ENCODE assay signal across 8 cellular contexts in genomic region chr16:3501783-3502400, GRCh38. TPM values are rescaled to one million over a fixed set of nuclear protein-coding genes. Genes with fewer than 3 reads are reported as not detected.
DNase-seq lines count a peak whose midpoint lies in the region; ATAC-seq, FAIRE-seq and TF ChIP-seq lines count a peak whose summit lies in the region.

No MANE protein-coding gene starts in this region.

- TF ChIP-seq RAD21 in A549 (conservative IDR thresholded peaks at IDR 0.05 in 1 of 2, IDR thresholded peaks at IDR 0.05 in 1 of 2) (no peak), GM12878 (IDR thresholded peaks at IDR 0.05; ENCODE audit: insufficient read depth, low read depth, low read length) (no peak)

- no peak overlapping the region for H3K4ac ChIP-seq in H9 (ENCODE audit: low read depth, low read length)

- TF ChIP-seq CTCF in A549 (IDR thresholded peaks at IDR 0.05) (no peak), H9 (conservative IDR thresholded peaks at IDR 0.05) (no peak), GM12878 (IDR thresholded peaks at IDR 0.05 in 2 of 3, conservative IDR thresholded peaks at IDR 0.05 in 1 of 3; ENCODE audit: control insufficient read depth in 2 of 3, extremely low read depth in 1 of 3, insufficient read depth in 1 of 3, low read depth in 3 of 3, low read length in 3 of 3) (no peak)

- POLR2A ChIA-PET in A549 (lab: Yijun Ruan, JAX) = no interaction called here
- POLR2A ChIA-PET in GM12878 (lab: Charles Lee) = no interaction called here

- no peaks in the 10 kb centered on the region for H3K79me2 ChIP-seq in H9 (ENCODE audit: insufficient read depth, low read length)
- H3K79me2 ChIP-seq in GM12878 (ENCODE audit: control insufficient read depth, insufficient read depth, low read length) = no peaks in the 10 kb centered on the region; the same call in 1 of the 2 replicates

- H3K27me3 Mint-ChIP-seq in H9 (ENCODE audit: low read depth) = peaks cover 10% of the 10 kb centered on the region; the same call in 1 of the 2 replicates

- H4K91ac ChIP-seq in H9 (ENCODE audit: insufficient read length, low read depth, low read length) = no peak overlapping the region

- peaks cover 0 to 15% (median 4%) of the 10 kb centered on the region in 3 experiments; a peak in 3 of 7 replicates for H3K36me3 Mint-ChIP-seq in H9 (ENCODE audit: insufficient read depth in 1 of 3, low read depth in 3 of 3)

- H2BK12ac ChIP-seq in H9 (ENCODE audit: insufficient read length, low read depth, low read length) = no peak overlapping the region

- no peak overlapping the region for H3T11ph ChIP-seq in H9 (ENCODE audit: low read length)

- H3K9ac ChIP-seq in H9 (ENCODE audit: extremely low read depth, insufficient read length, low read length) (peak overlapping the region; percentile 59), GM12878 (ENCODE audit: control insufficient read depth, insufficient read depth, low read length) (peak overlapping the region; percentile 66; the same call in 1 of the 2 replicates)

- H2AK5ac ChIP-seq in H9 (ENCODE audit: insufficient read length, low read length) = no peak overlapping the region

- H3K14ac ChIP-seq in H9 (ENCODE audit: insufficient read depth, low read length) = no peak overlapping the region; the same call in 1 of the 2 replicates

- no peak overlapping the region for H3K56ac ChIP-seq in H9 (ENCODE audit: insufficient read length, low read depth, low read length)

- H3K79me1 ChIP-seq in H9 (ENCODE audit: insufficient read depth, low read depth, low read length, poor library complexity, severe bottlenecking) = no peaks in the 10 kb centered on the region

- H2BK15ac ChIP-seq in H9 (ENCODE audit: low read depth, low read length) = no peak overlapping the region

- DNase-seq in A549 (ENCODE audit: low read depth in 1 of 2, low spot score in 1 of 2) (no peak), H9 (no peak), GM12878 (ENCODE audit: low read depth, low spot score) (no peak), mesenteric fat pad (ENCODE audit: low spot score) (peak; percentile 64), GOT3 (lab: John Stamatoyannopoulos, UW) (no peak), erythroblast (lab: John Stamatoyannopoulos, UW) (no peak), GM19240 (ENCODE audit: insufficient read length, low spot score) (no peak)

- TF ChIP-seq POLR2A in A549 (IDR thresholded peaks at IDR 0.05; ENCODE audit: low read length) (no peak), GM12878 (IDR thresholded peaks at IDR 0.05; ENCODE audit: low read depth, low read length) (no peak), erythroblast (IDR thresholded peaks at IDR 0.05; ENCODE audit: low read length) (no peak)

- H2BK20ac ChIP-seq in H9 (ENCODE audit: low read depth, low read length, poor library complexity, severe bottlenecking) = no peak overlapping the region

- H4K5ac ChIP-seq in H9 (ENCODE audit: insufficient read length, low read depth, low read length) = no peak overlapping the region

- H3K4me1 ChIP-seq in A549 = peaks cover 7% of the 10 kb centered on the region; the same call in 1 of the 3 replicates
- no peaks in the 10 kb centered on the region; the same call in 1 of the 2 replicates for H3K4me1 ChIP-seq in H9 (ENCODE audit: insufficient read depth, low read length)
- peaks cover 12% of the 10 kb centered on the region for H3K4me1 ChIP-seq in GM12878 (ENCODE audit: control insufficient read depth, insufficient read depth, low read length)

- H3K4me1 Mint-ChIP-seq in H9 = peaks cover 12 to 16% of the 10 kb centered on the region in 2 experiments

- H3K18ac ChIP-seq in H9 (ENCODE audit: insufficient read length, low read depth, low read length) = peak overlapping the region; percentile 2

- H4K8ac ChIP-seq in H9 (replicated peaks; ENCODE audit: insufficient read length, low read depth, low read length) = no peak overlapping the region

- peaks cover 4% of the 10 kb centered on the region for H3K23me2 ChIP-seq in H9 (ENCODE audit: insufficient read length, low read depth, low read length, poor library complexity, severe bottlenecking)

- intact Hi-C loops in GM12878 (cut with micrococcal nuclease; ENCODE audit: unreplicated experiment) = loop anchor here (5.0 to 10.0 kb wide), 3 partner anchors 40 to 240 kb away; partner anchors contain the start of genes ZNF174 and ZSCAN32

- no peak overlapping the region for H3K23ac ChIP-seq in H9 (ENCODE audit: insufficient read length, low read depth, low read length)

- H4K20me1 ChIP-seq in H9 (ENCODE audit: control insufficient read depth, insufficient read depth, insufficient read length) = no peaks in the 10 kb centered on the region
- H4K20me1 ChIP-seq in GM12878 (ENCODE audit: control insufficient read depth, insufficient read depth) = no peaks in the 10 kb centered on the region

- 82% methylated on average over 22 of the region's 22 CpGs for WGBS in A549 (ENCODE audit: missing lambda C conversion rate)
- no CpG with 5 or more reads among the region's 22 CpGs for WGBS in H9 (ENCODE audit: extremely low coverage, insufficient read length, low lambda C conversion rate)
- WGBS in GM12878 (ENCODE audit: insufficient coverage, insufficient replicate concordance, low lambda C conversion rate, missing lambda C conversion rate) = 84% methylated on average over 18 of the region's 22 CpGs

- BruUV-seq in GM12878 (replicated peaks; lab: Mats Ljungman, UMichigan) = no TSS peak

- in situ Hi-C loops in GM12878 (cut with MboI) = no loop called here

- FAIRE-seq in A549 (lab: Jason Lieb, UNC) = no peak
- FAIRE-seq in GM12878 (lab: Jason Lieb, UNC) = no peak

- H3K27ac ChIP-seq in A549 = peak overlapping the region; percentile 78 to 88; a peak in 5 of 6 replicates
- no peak overlapping the region for H3K27ac ChIP-seq in H9 (ENCODE audit: insufficient read length, low read depth, low read length)
- H3K27ac ChIP-seq in GM12878 (ENCODE audit: control insufficient read depth, insufficient read depth) = no peak overlapping the region

- H2BK120ac ChIP-seq in H9 (ENCODE audit: low read depth, low read length, poor library complexity, severe bottlenecking) = no peak overlapping the region

- H3K27me3 ChIP-seq in H9 (ENCODE audit: insufficient read depth, low read length) (no peaks in the 10 kb centered on the region), GM12878 (replicated peaks in 1 of 2; ENCODE audit: control insufficient read depth in 2 of 2, insufficient read depth in 2 of 2, low read length in 1 of 2) (no peaks in the 10 kb centered on the region)

- no peaks in the 10 kb centered on the region for H3K36me3 ChIP-seq in GM12878 (ENCODE audit: control insufficient read depth in 2 of 2, insufficient read depth in 2 of 2, low read length in 1 of 2)

- peak overlapping the region; percentile 46 to 95 (median 87); a peak in 6 of 7 replicates for H3K27ac Mint-ChIP-seq in H9

- CTCF ChIA-PET in A549 (lab: Yijun Ruan, JAX) = interaction anchor here (0.9 to 1.6 kb wide), 5 partner anchors 8 to 45 kb away, joined by 3 to 7 read pairs (median 3); no protein-coding TSS in a partner anchor
- CTCF ChIA-PET in GM12878 (lab: Yijun Ruan, JAX) = interaction anchor here (1.6 kb wide), 1 partner anchor 8 kb away, joined by 4 read pairs; no protein-coding TSS in a partner anchor

- peak overlapping the region; percentile 89 to 92 for H3K4me3 Mint-ChIP-seq in H9

- H2AFZ ChIP-seq in H9 (ENCODE audit: low read length) = no peak overlapping the region
- no peak overlapping the region for H2AFZ ChIP-seq in GM12878 (ENCODE audit: control insufficient read depth, low read depth, low read length)

- SMC1A ChIA-PET in GM12878 (lab: Charles Lee; ENCODE audit: uncharacterized antibody, unreplicated experiment) = interaction anchor here (0.9 kb wide), 1 partner anchor 9 kb away, joined by 5 read pairs; no protein-coding TSS in a partner anchor

- ATAC-seq in A549 (no peak), GM12878 (no peak), HG02571 (IDR thresholded peaks at IDR 0.05; ENCODE audit: unreplicated experiment) (no peak)

- H3K4me3 ChIP-seq in A549 (peak overlapping the region; percentile 79), GM12878 (peak overlapping the region; percentile 85)

- no peaks in the 10 kb centered on the region for H3K9me3 Mint-ChIP-seq in H9

- no peak overlapping the region for H2BK5ac ChIP-seq in H9 (ENCODE audit: insufficient read length, low read length)

- TF ChIP-seq EP300 in A549 (IDR thresholded peaks at IDR 0.05) (no peak), GM12878 (IDR thresholded peaks at IDR 0.05; ENCODE audit: borderline replicate concordance in 1 of 2, control insufficient read depth in 1 of 2, low read depth in 2 of 2, low read length in 2 of 2) (no peak)

- H3K4me2 ChIP-seq in A549 (peak overlapping the region; percentile 82), H9 (ENCODE audit: insufficient read depth, insufficient read length, low read length) (peak overlapping the region; percentile 36), GM12878 (ENCODE audit: control insufficient read depth, insufficient read depth) (peak overlapping the region; percentile 78)

- RAD21 ChIA-PET in GM12878 (lab: Charles Lee; ENCODE audit: unreplicated experiment) = no interaction called here

- H3K9me3 ChIP-seq in A549 = no peaks in the 10 kb centered on the region
- no peaks in the 10 kb centered on the region for H3K9me3 ChIP-seq in H9 (ENCODE audit: control insufficient read depth, low read depth, low read length)
- H3K9me3 ChIP-seq in GM12878 (replicated peaks; ENCODE audit: control insufficient read depth, insufficient read depth, low read length) = no peaks in the 10 kb centered on the region; the same call in 2 of the 3 replicates

RNA-seq across cellular contexts. Expression of gene CLUAP1, which starts 1.1 kb away (rescaled TPM):
- polyA plus RNA-seq in A549 (2011; rRNA removed) (23.6 and 35.0 TPM in 2 replicates), A549 (2017; fragmentation: RNase III; extraction: RNeasy Plus Mini Kit Qiagen cat#74134 plus additional on column Dnase treatment) (19.1 to 20.8 TPM (median 20.6 TPM) in 3 replicates), GM12878 (2011; rRNA removed) (15.0 and 19.5 TPM in 2 replicates), GM12878 (2014; fragmentation: Illumina TruSeq; extraction: Trizol) (8.2 and 14.5 TPM in 2 replicates), GM12878 (2014; fragmentation: Nextera tagmentation; extraction: Ambion mirVana) (10 to 100 TPM; 14.9 to 16.2 TPM), GM12878 (2014; rRNA removed) (5.0 and 7.9 TPM in 2 replicates), GM12878 (2016; fragmentation: Nextera tagmentation; extraction: Ambion mirVana) (10 to 100 TPM; 14.6 to 15.1 TPM)
- 5.8 and 9.1 TPM in 2 replicates for polyA plus RNA-seq in A549 (2012; cell fraction: cytosol; rRNA removed)
- polyA plus RNA-seq in A549 (2012; cell fraction: nucleus; rRNA removed) = 3.3 and 6.2 TPM in 2 replicates
- polyA minus RNA-seq in A549 (2011; rRNA and poly(A)+ RNA removed) = 13.2 and 14.5 TPM in 2 replicates
- total RNA-seq in H9 (2021) (10.6 and 13.4 TPM in 2 replicates), GM12878 (2014; rRNA removed) (3.8 and 6.0 TPM in 2 replicates), GM12878 (2014; rRNA removed; fragmentation: Illumina TruSeq; extraction: Trizol) (8.5 and 11.2 TPM in 2 replicates), GM12878 (2021) (6.9 and 7.1 TPM in 2 replicates), mesenteric fat pad (20.0 TPM)
- total RNA-seq in GM12878 (2013; cell fraction: nucleolus; rRNA removed) = 23.3 and 26.2 TPM in 2 replicates
- 5.1 TPM for polyA plus RNA-seq in GM12878 (2011; ENCODE audit: low read depth)
- polyA plus RNA-seq in GM12878 (2011; cell fraction: cytosol; rRNA removed) = 3.5 and 4.4 TPM in 2 replicates
- 5.5 and 5.9 TPM in 2 replicates for polyA plus RNA-seq in GM12878 (2011; cell fraction: nucleus; rRNA removed)
- polyA plus RNA-seq in GM12878 (2012) = 6.0 and 7.1 TPM in 2 replicates
- polyA minus RNA-seq in GM12878 (2011; rRNA and poly(A)+ RNA removed) = 4.0 and 8.4 TPM in 2 replicates
- 3.9 and 7.2 TPM in 2 replicates for polyA minus RNA-seq in GM12878 (2011; cell fraction: cytosol; rRNA and poly(A)+ RNA removed)
- polyA minus RNA-seq in GM12878 (2011; cell fraction: nucleus; rRNA and poly(A)+ RNA removed) = 2.9 and 5.7 TPM in 2 replicates

RNA-seq across cellular contexts. Expression of gene C16orf90, which starts 6.6 kb away (rescaled TPM):
- polyA plus RNA-seq in A549 (2011; rRNA removed) (not detected in 2 replicates), A549 (2017; fragmentation: RNase III; extraction: RNeasy Plus Mini Kit Qiagen cat#74134 plus additional on column Dnase treatment) (not detected in 3 replicates), GM12878 (2011; rRNA removed) (not detected in 2 replicates), GM12878 (2014; fragmentation: Illumina TruSeq; extraction: Trizol) (not detected in 2 replicates), GM12878 (2014; fragmentation: Nextera tagmentation; extraction: Ambion mirVana) (not detected), GM12878 (2014; rRNA removed) (not detected in 2 replicates), GM12878 (2016; fragmentation: Nextera tagmentation; extraction: Ambion mirVana) (not detected)
- not detected in 2 replicates for polyA plus RNA-seq in A549 (2012; cell fraction: cytosol; rRNA removed)
- polyA plus RNA-seq in A549 (2012; cell fraction: nucleus; rRNA removed) = not detected in 2 replicates
- not detected in 2 replicates for polyA minus RNA-seq in A549 (2011; rRNA and poly(A)+ RNA removed)
- total RNA-seq in H9 (2021) (not detected in 2 replicates), GM12878 (2014; rRNA removed) (not detected in 2 replicates), GM12878 (2014; rRNA removed; fragmentation: Illumina TruSeq; extraction: Trizol) (not detected in 2 replicates), GM12878 (2021) (not detected in 2 replicates), mesenteric fat pad (not detected)
- total RNA-seq in GM12878 (2013; cell fraction: nucleolus; rRNA removed) = not detected in 2 replicates
- polyA plus RNA-seq in GM12878 (2011; ENCODE audit: low read depth) = not detected
- polyA plus RNA-seq in GM12878 (2011; cell fraction: cytosol; rRNA removed) = not detected in 2 replicates
- polyA plus RNA-seq in GM12878 (2011; cell fraction: nucleus; rRNA removed) = not detected in 2 replicates
- polyA plus RNA-seq in GM12878 (2012) = not detected in 2 replicates
- not detected in 2 replicates for polyA minus RNA-seq in GM12878 (2011; rRNA and poly(A)+ RNA removed)
- not detected in 2 replicates for polyA minus RNA-seq in GM12878 (2011; cell fraction: cytosol; rRNA and poly(A)+ RNA removed)
- not detected in 2 replicates for polyA minus RNA-seq in GM12878 (2011; cell fraction: nucleus; rRNA and poly(A)+ RNA removed)

RNA-seq across cellular contexts. Expression of gene NAA60, which starts 58.4 kb away (rescaled TPM):
- polyA plus RNA-seq in A549 (2011; rRNA removed) = 34.8 and 41.6 TPM in 2 replicates
- polyA plus RNA-seq in A549 (2012; cell fraction: cytosol; rRNA removed) = 24.3 and 40.9 TPM in 2 replicates
- polyA plus RNA-seq in A549 (2012; cell fraction: nucleus; rRNA removed) = 66.5 and 76.7 TPM in 2 replicates
- polyA plus RNA-seq in A549 (2017; fragmentation: RNase III; extraction: RNeasy Plus Mini Kit Qiagen cat#74134 plus additional on column Dnase treatment) = 42.5 to 45.3 TPM (median 43.9 TPM) in 3 replicates
- 21.4 and 25.6 TPM in 2 replicates for polyA minus RNA-seq in A549 (2011; rRNA and poly(A)+ RNA removed)
- total RNA-seq in H9 (2021) = 49.3 and 50.4 TPM in 2 replicates
- total RNA-seq in GM12878 (2013; cell fraction: nucleolus; rRNA removed) = 45.2 and 45.7 TPM in 2 replicates
- 17.6 and 19.3 TPM in 2 replicates for total RNA-seq in GM12878 (2014; rRNA removed)
- total RNA-seq in GM12878 (2014; rRNA removed; fragmentation: Illumina TruSeq; extraction: Trizol) = 10.9 and 15.6 TPM in 2 replicates
- total RNA-seq in GM12878 (2021) = 38.6 and 39.7 TPM in 2 replicates
- 14.5 TPM for polyA plus RNA-seq in GM12878 (2011; ENCODE audit: low read depth)
- polyA plus RNA-seq in GM12878 (2011; rRNA removed) = 24.3 and 30.8 TPM in 2 replicates
- polyA plus RNA-seq in GM12878 (2011; cell fraction: cytosol; rRNA removed) = 18.7 and 24.9 TPM in 2 replicates
- 29.8 and 39.6 TPM in 2 replicates for polyA plus RNA-seq in GM12878 (2011; cell fraction: nucleus; rRNA removed)
- 24.4 and 31.3 TPM in 2 replicates for polyA plus RNA-seq in GM12878 (2012)
- polyA plus RNA-seq in GM12878 (2014; fragmentation: Illumina TruSeq; extraction: Trizol) = 42.5 and 54.7 TPM in 2 replicates
- 1 to 10 TPM; 6.2 to 9.1 TPM for polyA plus RNA-seq in GM12878 (2014; fragmentation: Nextera tagmentation; extraction: Ambion mirVana)
- polyA plus RNA-seq in GM12878 (2014; rRNA removed) = 32.2 and 39.1 TPM in 2 replicates
- 10 to 100 TPM; 38.4 to 43.1 TPM for polyA plus RNA-seq in GM12878 (2016; fragmentation: Nextera tagmentation; extraction: Ambion mirVana)
- 18.9 and 22.5 TPM in 2 replicates for polyA minus RNA-seq in GM12878 (2011; rRNA and poly(A)+ RNA removed)
- polyA minus RNA-seq in GM12878 (2011; cell fraction: cytosol; rRNA and poly(A)+ RNA removed) = 9.1 and 9.8 TPM in 2 replicates
- polyA minus RNA-seq in GM12878 (2011; cell fraction: nucleus; rRNA and poly(A)+ RNA removed) = 11.0 and 15.4 TPM in 2 replicates
- 39.1 TPM for total RNA-seq in mesenteric fat pad

RNA-seq across cellular contexts. Expression of gene ZNF597, which starts 58.6 kb away (rescaled TPM):
- polyA plus RNA-seq in A549 (2011; rRNA removed) (1.9 TPM in 2 replicates), A549 (2017; fragmentation: RNase III; extraction: RNeasy Plus Mini Kit Qiagen cat#74134 plus additional on column Dnase treatment) (0.92 to 1.1 TPM (median 0.96 TPM) in 3 replicates), GM12878 (2011; rRNA removed) (2.7 and 3.1 TPM in 2 replicates), GM12878 (2014; fragmentation: Illumina TruSeq; extraction: Trizol) (2.0 and 2.8 TPM in 2 replicates), GM12878 (2014; fragmentation: Nextera tagmentation; extraction: Ambion mirVana) (under 1 TPM; 0.80 to 0.85 TPM), GM12878 (2014; rRNA removed) (1.2 and 1.5 TPM in 2 replicates), GM12878 (2016; fragmentation: Nextera tagmentation; extraction: Ambion mirVana) (1 to 10 TPM; 1.3 to 2.8 TPM)
- 0.37 and 0.45 TPM in 2 replicates for polyA plus RNA-seq in A549 (2012; cell fraction: cytosol; rRNA removed)
- 0.32 and 0.37 TPM in 2 replicates for polyA plus RNA-seq in A549 (2012; cell fraction: nucleus; rRNA removed)
- polyA minus RNA-seq in A549 (2011; rRNA and poly(A)+ RNA removed) = 1.4 and 1.5 TPM in 2 replicates
- total RNA-seq in H9 (2021) (3.4 and 3.5 TPM in 2 replicates), GM12878 (2014; rRNA removed) (2.4 TPM in 2 replicates), GM12878 (2014; rRNA removed; fragmentation: Illumina TruSeq; extraction: Trizol) (2.8 TPM in 2 replicates), GM12878 (2021) (1.9 and 2.0 TPM in 2 replicates), mesenteric fat pad (2.4 TPM)
- 9.8 and 9.9 TPM in 2 replicates for total RNA-seq in GM12878 (2013; cell fraction: nucleolus; rRNA removed)
- 1.1 TPM for polyA plus RNA-seq in GM12878 (2011; ENCODE audit: low read depth)
- 1.3 and 1.5 TPM in 2 replicates for polyA plus RNA-seq in GM12878 (2011; cell fraction: cytosol; rRNA removed)
- 2.0 and 2.3 TPM in 2 replicates for polyA plus RNA-seq in GM12878 (2011; cell fraction: nucleus; rRNA removed)
- 1.7 and 1.8 TPM in 2 replicates for polyA plus RNA-seq in GM12878 (2012)
- 3.2 and 3.4 TPM in 2 replicates for polyA minus RNA-seq in GM12878 (2011; rRNA and poly(A)+ RNA removed)
- 1.8 and 2.1 TPM in 2 replicates for polyA minus RNA-seq in GM12878 (2011; cell fraction: cytosol; rRNA and poly(A)+ RNA removed)
- 1.5 and 2.9 TPM in 2 replicates for polyA minus RNA-seq in GM12878 (2011; cell fraction: nucleus; rRNA and poly(A)+ RNA removed)

Comparison
In these comparisons a context has a peak if more than half of its experiments do, and no peak if none do; other contexts are left out.
1. H3K27ac ChIP-seq: peak in A549 (2 of 2); none in H9 (single experiment) and GM12878 (single experiment).
2. Peak in every context shown above with its lines, with median percentiles within 50 percentile points of each other: H3K4me2 ChIP-seq.